ENCODE assay signal across 2 cellular contexts in the genomic region with DNA sequence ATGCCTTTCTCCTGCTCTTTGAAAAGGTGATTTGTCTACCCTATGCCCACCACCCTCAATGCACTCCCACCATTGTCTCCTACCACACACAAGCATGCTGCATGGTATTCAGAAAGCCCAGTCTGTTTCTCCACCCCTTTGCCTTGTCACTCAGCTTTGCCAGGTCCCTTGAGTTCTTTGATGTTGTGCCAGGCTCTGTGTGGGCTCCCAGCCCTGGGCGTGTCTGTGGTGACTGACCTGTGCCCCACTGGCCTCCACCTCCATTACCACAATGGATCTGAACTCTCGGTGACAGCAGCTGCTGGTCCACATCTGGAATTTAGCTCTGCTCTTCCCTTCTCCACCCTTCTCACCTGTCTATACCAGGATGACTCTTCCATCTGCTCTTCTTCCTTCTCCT.
TF ChIP-seq lines count a peak whose summit lies in the region.

No MANE protein-coding gene starts in this region.

TF ChIP-seq in GM12878, 131 proteins besides CTCF, POLR2A, EP300 and RAD21:
- TF ChIP-seq, protein P1, sequence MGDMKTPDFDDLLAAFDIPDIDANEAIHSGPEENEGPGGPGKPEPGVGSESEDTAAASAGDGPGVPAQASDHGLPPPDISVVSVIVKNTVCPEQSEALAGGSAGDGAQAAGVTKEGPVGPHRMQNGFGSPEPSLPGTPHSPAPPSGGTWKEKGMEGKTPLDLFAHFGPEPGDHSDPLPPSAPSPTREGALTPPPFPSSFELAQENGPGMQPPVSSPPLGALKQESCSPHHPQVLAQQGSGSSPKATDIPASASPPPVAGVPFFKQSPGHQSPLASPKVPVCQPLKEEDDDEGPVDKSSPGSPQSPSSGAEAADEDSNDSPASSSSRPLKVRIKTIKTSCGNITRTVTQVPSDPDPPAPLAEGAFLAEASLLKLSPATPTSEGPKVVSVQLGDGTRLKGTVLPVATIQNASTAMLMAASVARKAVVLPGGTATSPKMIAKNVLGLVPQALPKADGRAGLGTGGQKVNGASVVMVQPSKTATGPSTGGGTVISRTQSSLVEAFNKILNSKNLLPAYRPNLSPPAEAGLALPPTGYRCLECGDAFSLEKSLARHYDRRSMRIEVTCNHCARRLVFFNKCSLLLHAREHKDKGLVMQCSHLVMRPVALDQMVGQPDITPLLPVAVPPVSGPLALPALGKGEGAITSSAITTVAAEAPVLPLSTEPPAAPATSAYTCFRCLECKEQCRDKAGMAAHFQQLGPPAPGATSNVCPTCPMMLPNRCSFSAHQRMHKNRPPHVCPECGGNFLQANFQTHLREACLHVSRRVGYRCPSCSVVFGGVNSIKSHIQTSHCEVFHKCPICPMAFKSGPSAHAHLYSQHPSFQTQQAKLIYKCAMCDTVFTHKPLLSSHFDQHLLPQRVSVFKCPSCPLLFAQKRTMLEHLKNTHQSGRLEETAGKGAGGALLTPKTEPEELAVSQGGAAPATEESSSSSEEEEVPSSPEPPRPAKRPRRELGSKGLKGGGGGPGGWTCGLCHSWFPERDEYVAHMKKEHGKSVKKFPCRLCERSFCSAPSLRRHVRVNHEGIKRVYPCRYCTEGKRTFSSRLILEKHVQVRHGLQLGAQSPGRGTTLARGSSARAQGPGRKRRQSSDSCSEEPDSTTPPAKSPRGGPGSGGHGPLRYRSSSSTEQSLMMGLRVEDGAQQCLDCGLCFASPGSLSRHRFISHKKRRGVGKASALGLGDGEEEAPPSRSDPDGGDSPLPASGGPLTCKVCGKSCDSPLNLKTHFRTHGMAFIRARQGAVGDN (IDR thresholded peaks at IDR 0.05), result no peak
- TF ChIP-seq, protein P2, sequence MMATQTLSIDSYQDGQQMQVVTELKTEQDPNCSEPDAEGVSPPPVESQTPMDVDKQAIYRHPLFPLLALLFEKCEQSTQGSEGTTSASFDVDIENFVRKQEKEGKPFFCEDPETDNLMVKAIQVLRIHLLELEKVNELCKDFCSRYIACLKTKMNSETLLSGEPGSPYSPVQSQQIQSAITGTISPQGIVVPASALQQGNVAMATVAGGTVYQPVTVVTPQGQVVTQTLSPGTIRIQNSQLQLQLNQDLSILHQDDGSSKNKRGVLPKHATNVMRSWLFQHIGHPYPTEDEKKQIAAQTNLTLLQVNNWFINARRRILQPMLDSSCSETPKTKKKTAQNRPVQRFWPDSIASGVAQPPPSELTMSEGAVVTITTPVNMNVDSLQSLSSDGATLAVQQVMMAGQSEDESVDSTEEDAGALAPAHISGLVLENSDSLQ (IDR thresholded peaks at IDR 0.05), result peak; percentile 28; the same call in 1 of the 2 replicates
- TF ChIP-seq, protein P3, sequence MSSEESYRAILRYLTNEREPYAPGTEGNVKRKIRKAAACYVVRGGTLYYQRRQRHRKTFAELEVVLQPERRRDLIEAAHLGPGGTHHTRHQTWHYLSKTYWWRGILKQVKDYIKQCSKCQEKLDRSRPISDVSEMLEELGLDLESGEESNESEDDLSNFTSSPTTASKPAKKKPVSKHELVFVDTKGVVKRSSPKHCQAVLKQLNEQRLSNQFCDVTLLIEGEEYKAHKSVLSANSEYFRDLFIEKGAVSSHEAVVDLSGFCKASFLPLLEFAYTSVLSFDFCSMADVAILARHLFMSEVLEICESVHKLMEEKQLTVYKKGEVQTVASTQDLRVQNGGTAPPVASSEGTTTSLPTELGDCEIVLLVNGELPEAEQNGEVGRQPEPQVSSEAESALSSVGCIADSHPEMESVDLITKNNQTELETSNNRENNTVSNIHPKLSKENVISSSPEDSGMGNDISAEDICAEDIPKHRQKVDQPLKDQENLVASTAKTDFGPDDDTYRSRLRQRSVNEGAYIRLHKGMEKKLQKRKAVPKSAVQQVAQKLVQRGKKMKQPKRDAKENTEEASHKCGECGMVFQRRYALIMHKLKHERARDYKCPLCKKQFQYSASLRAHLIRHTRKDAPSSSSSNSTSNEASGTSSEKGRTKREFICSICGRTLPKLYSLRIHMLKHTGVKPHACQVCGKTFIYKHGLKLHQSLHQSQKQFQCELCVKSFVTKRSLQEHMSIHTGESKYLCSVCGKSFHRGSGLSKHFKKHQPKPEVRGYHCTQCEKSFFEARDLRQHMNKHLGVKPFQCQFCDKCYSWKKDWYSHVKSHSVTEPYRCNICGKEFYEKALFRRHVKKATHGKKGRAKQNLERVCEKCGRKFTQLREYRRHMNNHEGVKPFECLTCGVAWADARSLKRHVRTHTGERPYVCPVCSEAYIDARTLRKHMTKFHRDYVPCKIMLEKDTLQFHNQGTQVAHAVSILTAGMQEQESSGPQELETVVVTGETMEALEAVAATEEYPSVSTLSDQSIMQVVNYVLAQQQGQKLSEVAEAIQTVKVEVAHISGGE (CRISPR knock-in tag; IDR thresholded peaks at IDR 0.05), result no peak

TF ChIP-seq in HepG2, 621 proteins besides CTCF, POLR2A, EP300 and RAD21:
- TF ChIP-seq, protein P4, sequence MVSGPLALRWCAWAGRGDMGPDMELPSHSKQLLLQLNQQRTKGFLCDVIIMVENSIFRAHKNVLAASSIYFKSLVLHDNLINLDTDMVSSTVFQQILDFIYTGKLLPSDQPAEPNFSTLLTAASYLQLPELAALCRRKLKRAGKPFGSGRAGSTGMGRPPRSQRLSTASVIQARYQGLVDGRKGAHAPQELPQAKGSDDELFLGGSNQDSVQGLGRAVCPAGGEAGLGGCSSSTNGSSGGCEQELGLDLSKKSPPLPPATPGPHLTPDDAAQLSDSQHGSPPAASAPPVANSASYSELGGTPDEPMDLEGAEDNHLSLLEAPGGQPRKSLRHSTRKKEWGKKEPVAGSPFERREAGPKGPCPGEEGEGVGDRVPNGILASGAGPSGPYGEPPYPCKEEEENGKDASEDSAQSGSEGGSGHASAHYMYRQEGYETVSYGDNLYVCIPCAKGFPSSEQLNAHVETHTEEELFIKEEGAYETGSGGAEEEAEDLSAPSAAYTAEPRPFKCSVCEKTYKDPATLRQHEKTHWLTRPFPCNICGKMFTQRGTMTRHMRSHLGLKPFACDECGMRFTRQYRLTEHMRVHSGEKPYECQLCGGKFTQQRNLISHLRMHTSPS (CRISPR knock-in tag; IDR thresholded peaks at IDR 0.05; ENCODE audit: low read depth), result no peak
- TF ChIP-seq MTA3 (CRISPR knock-in tag; IDR thresholded peaks at IDR 0.05) (no peak), ZNF121 (CRISPR knock-in tag; IDR thresholded peaks at IDR 0.05) (no peak), SOX13 (IDR thresholded peaks at IDR 0.05) (no peak), SOX13 (CRISPR knock-in tag; conservative IDR thresholded peaks at IDR 0.05 in 1 of 2, IDR thresholded peaks at IDR 0.05 in 1 of 2) (0 out of 4 replicates have a peak, but pooled peaks of 1 of the 2 experiments have one; percentile 19), ZNF564 (CRISPR knock-in tag; IDR thresholded peaks at IDR 0.05) (no peak)
